ENCODE assay signal across 8 cellular contexts in the genomic region with DNA sequence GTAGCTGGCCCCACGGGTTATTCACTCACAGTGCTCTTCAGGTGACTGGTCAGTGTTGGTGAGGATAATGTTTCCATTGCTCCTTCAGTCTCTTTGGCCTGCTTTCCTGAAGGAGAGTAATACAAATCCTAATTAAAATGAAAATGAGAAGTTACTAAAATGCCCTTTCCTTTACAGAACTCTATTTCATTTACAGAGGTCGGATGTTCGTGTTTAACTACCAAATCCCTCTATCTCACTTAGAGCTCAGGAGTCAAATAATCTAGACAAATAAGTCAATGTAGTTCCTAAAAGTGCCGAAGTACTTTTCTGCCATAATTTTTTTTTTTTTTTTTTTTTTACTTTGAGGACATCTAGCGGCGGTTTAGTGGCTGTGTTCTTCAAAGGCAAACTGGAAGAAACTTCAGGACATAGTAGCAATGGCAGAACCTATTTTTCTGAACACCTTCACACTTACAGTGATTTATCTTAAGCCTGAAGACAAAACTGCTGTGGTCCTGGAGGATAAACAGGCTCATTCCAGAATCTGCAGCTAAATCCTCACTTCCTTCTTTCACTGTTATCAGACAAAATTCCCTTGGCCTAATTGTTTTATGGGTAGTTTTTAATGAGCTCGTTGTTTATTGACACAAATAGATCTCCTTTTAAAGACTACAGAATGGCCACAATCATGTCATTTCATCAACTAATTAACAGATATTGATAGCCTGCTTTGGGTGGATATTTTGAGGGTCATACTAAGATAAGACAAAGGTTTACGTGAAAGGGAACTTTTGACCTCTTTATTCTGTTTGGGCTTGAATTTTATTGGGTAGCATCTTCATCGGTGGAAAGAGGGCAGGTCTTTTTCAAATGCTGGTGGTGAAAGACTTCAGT.
A peak's percentile ranks its signal among the peaks of the same experiment; 100 is the strongest.
DNase-seq lines count a peak whose midpoint lies in the region; ATAC-seq and TF ChIP-seq lines count a peak whose summit lies in the region.

No MANE protein-coding gene starts in this region.

- H2AFZ ChIP-seq in GM23338: no peak overlapping the region; the same call in 1 of the 2 replicates

- H3K4me3 Mint-ChIP-seq in GM23338: peak overlapping the region; percentile 11; the same call in 1 of the 3 replicates
- H3K4me3 Mint-ChIP-seq in stimulated activated naive B cell treated with anti-CD40 and anti-IgM and Interleukin-4, amounts not matched to agents 10 μg/mL and 1 μg/mL and 100 μg/mL, for 72 hours: peak overlapping the region in 1 of 2 donors; percentile 33

- no peaks in the 10 kb centered on the region for H4K20me1 ChIP-seq in GM23338 (replicated peaks; ENCODE audit: insufficient read depth)

- H3K4me1 Mint-ChIP-seq in GM23338: peaks cover 15% of the 10 kb centered on the region
- peaks cover 49 to 79% of the 10 kb centered on the region in 2 donors for H3K4me1 Mint-ChIP-seq in stimulated activated naive B cell treated with anti-CD40 and anti-IgM and Interleukin-4, amounts not matched to agents 10 μg/mL and 1 μg/mL and 100 μg/mL, for 72 hours

- peak overlapping the region; percentile 70; the same call in 1 of the 2 replicates for H3K27ac Mint-ChIP-seq in GM23338
- H3K27ac Mint-ChIP-seq in stimulated activated naive B cell treated with anti-CD40 and anti-IgM and Interleukin-4, amounts not matched to agents 10 μg/mL and 1 μg/mL and 100 μg/mL, for 72 hours: peak overlapping the region; percentile 70

- DNase-seq in AG09319 (ENCODE audit: extremely low read depth, low read depth) (no peak), GM23338 (ENCODE audit: low spot score) (peak; percentile 48), SJSA1 (ENCODE audit: low read depth in 1 of 2, low spot score in 2 of 2) (peak in 1 of 2 experiments; percentile 62), foreskin fibroblast (peak; percentile 14 to 60), GOT3 (lab: John Stamatoyannopoulos, UW) (no peak), UCSD-AML1 (lab: John Stamatoyannopoulos, UW; ENCODE audit: unreplicated experiment) (no peak)
- no peak for DNase-seq in stimulated activated naive B cell treated with anti-CD40 and anti-IgM and Interleukin-4, amounts not matched to agents 10 μg/mL and 1 μg/mL and 100 μg/mL, for 72 hours

- H3K4me1 ChIP-seq in GM23338 (ENCODE audit: insufficient read depth) (0 out of 2 replicates have a peak, but pooled peaks cover 9% of the 10 kb centered on the region), SJSA1 (replicated peaks) (peaks cover 50% of the 10 kb centered on the region)

- H3K27ac ChIP-seq in GM23338 (ENCODE audit: low read depth) (no peak overlapping the region), SJSA1 (peak overlapping the region; percentile 58)

- H3K27me3 Mint-ChIP-seq in GM23338 (ENCODE audit: insufficient read depth, low read depth, poor library complexity): peaks cover 2% of the 10 kb centered on the region
- H3K27me3 Mint-ChIP-seq in stimulated activated naive B cell treated with anti-CD40 and anti-IgM and Interleukin-4, amounts not matched to agents 10 μg/mL and 1 μg/mL and 100 μg/mL, for 72 hours: no peaks in the 10 kb centered on the region

- no peaks in the 10 kb centered on the region for H3K79me2 ChIP-seq in GM23338 (replicated peaks; ENCODE audit: insufficient read depth)

- H3K36me3 Mint-ChIP-seq in GM23338 (ENCODE audit: low read depth): no peaks in the 10 kb centered on the region
- no peaks in the 10 kb centered on the region for H3K36me3 Mint-ChIP-seq in stimulated activated naive B cell treated with anti-CD40 and anti-IgM and Interleukin-4, amounts not matched to agents 10 μg/mL and 1 μg/mL and 100 μg/mL, for 72 hours

- H3K9me3 ChIP-seq in SJSA1 (replicated peaks): no peaks in the 10 kb centered on the region

- H3K4me3 ChIP-seq in GM23338 (no peak overlapping the region), SJSA1 (no peak overlapping the region), foreskin fibroblast (ENCODE audit: low read depth in 1 of 2, low read length in 2 of 2) (no peak overlapping the region)

- no peaks in the 10 kb centered on the region for H3K9me3 Mint-ChIP-seq in GM23338
- H3K9me3 Mint-ChIP-seq in stimulated activated naive B cell treated with anti-CD40 and anti-IgM and Interleukin-4, amounts not matched to agents 10 μg/mL and 1 μg/mL and 100 μg/mL, for 72 hours: peaks cover 0 to 4% of the 10 kb centered on the region in 2 donors

- H3K36me3 ChIP-seq in GM23338 (ENCODE audit: insufficient read depth) (no peaks in the 10 kb centered on the region), SJSA1 (no peaks in the 10 kb centered on the region)

- H3K9me2 ChIP-seq in GM23338 (ENCODE audit: insufficient read depth): no peaks in the 10 kb centered on the region

- H3K4me2 ChIP-seq in GM23338: no peak overlapping the region

- no peaks in the 10 kb centered on the region for H3F3A ChIP-seq in GM23338 (replicated peaks; ENCODE audit: low read depth)

- H3K27me3 ChIP-seq in GM23338 (ENCODE audit: insufficient read depth) (no peaks in the 10 kb centered on the region), SJSA1 (replicated peaks) (no peaks in the 10 kb centered on the region)

- ATAC-seq in GM23338 (peak; percentile 75), HG03342 (IDR thresholded peaks at IDR 0.05; ENCODE audit: unreplicated experiment) (no peak)
- peak; percentile 12 to 18 for ATAC-seq in stimulated activated naive B cell treated with anti-CD40 and anti-IgM and Interleukin-4, amounts not matched to agents 10 μg/mL and 1 μg/mL and 100 μg/mL, for 72 hours (replicated peaks)

- TF ChIP-seq CTCF in AG09319 (IDR thresholded peaks at IDR 0.05; ENCODE audit: low read depth, low read length) (peak; percentile 53), GM23338 (conservative IDR thresholded peaks at IDR 0.05; ENCODE audit: low read depth in 2 of 2) (peak; percentile 42 to 48; a peak in 3 of 4 replicates), foreskin fibroblast (IDR thresholded peaks at IDR 0.05; ENCODE audit: low read depth, low read length) (peak; percentile 57)

TF ChIP-seq in GM23338, 12 proteins besides CTCF, POLR2A, EP300 and RAD21 (continues in another document):
- TF ChIP-seq CREB1 (CRISPR knock-in tag; IDR thresholded peaks at IDR 0.05; ENCODE audit: low read depth) (no peak), ZNF331 (CRISPR knock-in tag; IDR thresholded peaks at IDR 0.05; ENCODE audit: low read depth) (no peak), EZH2 (IDR thresholded peaks at IDR 0.05; ENCODE audit: low read depth, unreplicated experiment) (no peak), STAT1 (IDR thresholded peaks at IDR 0.05; ENCODE audit: unreplicated experiment) (no peak), ZNF114 (CRISPR knock-in tag; IDR thresholded peaks at IDR 0.05) (no peak), NANOG (IDR thresholded peaks at IDR 0.05; ENCODE audit: borderline replicate concordance) (no peak), EZH2phosphoT487 (IDR thresholded peaks at IDR 0.05; ENCODE audit: unreplicated experiment) (no peak)
- TF ChIP-seq, protein P1, sequence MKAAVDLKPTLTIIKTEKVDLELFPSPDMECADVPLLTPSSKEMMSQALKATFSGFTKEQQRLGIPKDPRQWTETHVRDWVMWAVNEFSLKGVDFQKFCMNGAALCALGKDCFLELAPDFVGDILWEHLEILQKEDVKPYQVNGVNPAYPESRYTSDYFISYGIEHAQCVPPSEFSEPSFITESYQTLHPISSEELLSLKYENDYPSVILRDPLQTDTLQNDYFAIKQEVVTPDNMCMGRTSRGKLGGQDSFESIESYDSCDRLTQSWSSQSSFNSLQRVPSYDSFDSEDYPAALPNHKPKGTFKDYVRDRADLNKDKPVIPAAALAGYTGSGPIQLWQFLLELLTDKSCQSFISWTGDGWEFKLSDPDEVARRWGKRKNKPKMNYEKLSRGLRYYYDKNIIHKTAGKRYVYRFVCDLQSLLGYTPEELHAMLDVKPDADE (IDR thresholded peaks at IDR 0.05): no peak
- TF ChIP-seq, protein P2, sequence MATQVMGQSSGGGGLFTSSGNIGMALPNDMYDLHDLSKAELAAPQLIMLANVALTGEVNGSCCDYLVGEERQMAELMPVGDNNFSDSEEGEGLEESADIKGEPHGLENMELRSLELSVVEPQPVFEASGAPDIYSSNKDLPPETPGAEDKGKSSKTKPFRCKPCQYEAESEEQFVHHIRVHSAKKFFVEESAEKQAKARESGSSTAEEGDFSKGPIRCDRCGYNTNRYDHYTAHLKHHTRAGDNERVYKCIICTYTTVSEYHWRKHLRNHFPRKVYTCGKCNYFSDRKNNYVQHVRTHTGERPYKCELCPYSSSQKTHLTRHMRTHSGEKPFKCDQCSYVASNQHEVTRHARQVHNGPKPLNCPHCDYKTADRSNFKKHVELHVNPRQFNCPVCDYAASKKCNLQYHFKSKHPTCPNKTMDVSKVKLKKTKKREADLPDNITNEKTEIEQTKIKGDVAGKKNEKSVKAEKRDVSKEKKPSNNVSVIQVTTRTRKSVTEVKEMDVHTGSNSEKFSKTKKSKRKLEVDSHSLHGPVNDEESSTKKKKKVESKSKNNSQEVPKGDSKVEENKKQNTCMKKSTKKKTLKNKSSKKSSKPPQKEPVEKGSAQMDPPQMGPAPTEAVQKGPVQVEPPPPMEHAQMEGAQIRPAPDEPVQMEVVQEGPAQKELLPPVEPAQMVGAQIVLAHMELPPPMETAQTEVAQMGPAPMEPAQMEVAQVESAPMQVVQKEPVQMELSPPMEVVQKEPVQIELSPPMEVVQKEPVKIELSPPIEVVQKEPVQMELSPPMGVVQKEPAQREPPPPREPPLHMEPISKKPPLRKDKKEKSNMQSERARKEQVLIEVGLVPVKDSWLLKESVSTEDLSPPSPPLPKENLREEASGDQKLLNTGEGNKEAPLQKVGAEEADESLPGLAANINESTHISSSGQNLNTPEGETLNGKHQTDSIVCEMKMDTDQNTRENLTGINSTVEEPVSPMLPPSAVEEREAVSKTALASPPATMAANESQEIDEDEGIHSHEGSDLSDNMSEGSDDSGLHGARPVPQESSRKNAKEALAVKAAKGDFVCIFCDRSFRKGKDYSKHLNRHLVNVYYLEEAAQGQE (IDR thresholded peaks at IDR 0.05; ENCODE audit: unreplicated experiment): no peak

Comparison
In these comparisons a context has a peak if more than half of its experiments do, and no peak if none do; other contexts are left out.
1. DNase-seq: peak in GM23338 (single experiment) and foreskin fibroblast (2 of 2); none in AG09319 (single experiment), stimulated activated naive B cell treated with anti-CD40 and anti-IgM and Interleukin-4, amounts not matched to agents 10 μg/mL and 1 μg/mL and 100 μg/mL, for 72 hours (single experiment), GOT3 (single experiment) and UCSD-AML1 (single experiment).
2. Peak in every context shown above with its lines, with median percentiles within 50 percentile points of each other: CTCF ChIP-seq.